Comparison of ENCODE assay signal across 23 cellular contexts in the genomic region with DNA sequence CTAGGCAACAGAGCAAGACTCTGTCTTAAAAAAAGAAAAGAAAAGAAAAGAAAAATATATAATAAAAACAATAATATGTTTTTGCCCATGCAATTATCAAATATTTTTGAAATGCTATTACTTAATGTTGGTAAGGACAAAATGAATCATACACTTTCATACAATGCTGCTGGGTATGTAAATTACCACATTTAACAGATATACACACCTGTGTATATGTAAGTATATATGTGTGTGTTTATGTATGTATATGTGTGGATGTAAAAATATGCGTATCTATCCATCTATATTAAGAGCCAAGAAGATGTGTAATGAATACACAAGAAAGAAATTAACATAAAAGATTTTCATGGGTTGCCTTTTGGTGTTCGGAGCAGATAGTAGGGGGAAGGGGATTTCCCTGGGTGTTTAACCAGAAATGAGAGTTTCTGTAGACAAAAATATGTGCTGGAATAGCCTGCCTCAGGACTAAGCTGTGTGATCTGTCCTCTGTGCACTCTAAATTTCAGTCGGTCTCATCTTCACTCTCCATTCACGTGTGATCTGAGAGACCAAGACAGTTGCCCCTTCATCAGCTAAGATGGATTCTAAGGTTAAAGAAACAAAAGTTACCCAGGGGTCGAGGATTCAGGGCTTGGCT.
DNase-seq lines count a peak whose midpoint lies in the region; ATAC-seq and TF ChIP-seq lines count a peak whose summit lies in the region.
"Had no signal": no experiment of that assay in that cellular context is flagged by ENCODE, and none has a peak within 500 bp of the region (broad histone marks: within the 10 kb centered on the region; RNA-seq: fewer than 3 reads in every experiment).

No MANE protein-coding gene starts in this region.

- peaks cover 45% of the 10 kb centered on the region for H3K36me3 Mint-ChIP-seq in activated T-cell treated with anti-CD3 and anti-CD28 coated beads, Interleukin-2, amount 50 U/mL, for 24 hours (ENCODE audit: low read depth)
- H3K36me3 Mint-ChIP-seq in activated naive CD4-positive, alpha-beta T cell treated with anti-CD3 and anti-CD28 coated beads, Interleukin-2, amount 50 U/mL, for 72 hours = peaks cover 7 to 40% of the 10 kb centered on the region in 2 donors
- H3K36me3 Mint-ChIP-seq in stimulated activated memory B cell treated with anti-CD40 and anti-IgM and Interleukin-4, amounts not matched to agents 10 μg/mL and 1 μg/mL and 100 μg/mL, for 72 hours = no peaks in the 10 kb centered on the region
- H3K36me3 Mint-ChIP-seq: brain had no signal

- peak overlapping the region; percentile 66 for H3K4me3 Mint-ChIP-seq in activated T-cell treated with anti-CD3 and anti-CD28 coated beads, Interleukin-2, amount 50 U/mL, for 24 hours
- H3K4me3 Mint-ChIP-seq in stimulated activated memory B cell treated with anti-CD40 and anti-IgM and Interleukin-4, amounts not matched to agents 10 μg/mL and 1 μg/mL and 100 μg/mL, for 72 hours = no peak overlapping the region
- H3K4me3 Mint-ChIP-seq: B cell, brain, neural crest cell had no signal

- TF ChIP-seq CTCF in GM13977 (IDR thresholded peaks at IDR 0.05; ENCODE audit: extremely low read depth, insufficient read depth, missing control alignments) = no peak

- ATAC-seq in activated naive CD4-positive, alpha-beta T cell treated with anti-CD3 and anti-CD28 coated beads, Interleukin-2, amount 50 U/mL, for 72 hours = peak; percentile 86 to 94
- peak; percentile 68 for ATAC-seq in stimulated activated memory B cell treated with anti-CD40 and anti-IgM and Interleukin-4, amounts not matched to agents 10 μg/mL and 1 μg/mL and 100 μg/mL, for 72 hours
- ATAC-seq in HG03571 (IDR thresholded peaks at IDR 0.05; ENCODE audit: unreplicated experiment) = no peak
- ATAC-seq: lower lobe of right lung, sciatic nerve had no signal

- no peaks in the 10 kb centered on the region for H3K27me3 Mint-ChIP-seq in activated T-cell treated with anti-CD3 and anti-CD28 coated beads, Interleukin-2, amount 50 U/mL, for 24 hours
- peaks cover 50% of the 10 kb centered on the region for H3K27me3 Mint-ChIP-seq in stimulated activated memory B cell treated with anti-CD40 and anti-IgM and Interleukin-4, amounts not matched to agents 10 μg/mL and 1 μg/mL and 100 μg/mL, for 72 hours

- DNase-seq in activated T-cell treated with anti-CD3 and anti-CD28 coated beads, Interleukin-2, amount 50 U/mL, for 24 hours = no peak
- no peak for DNase-seq in activated T-cell treated with anti-CD3 and anti-CD28 coated beads, Interleukin-2, amount 50 U/mL, for 48 hours
- DNase-seq in GM13977 (ENCODE audit: low spot score) = peak; percentile 33
- no peak for DNase-seq in activated naive CD4-positive, alpha-beta T cell treated with anti-CD3 and anti-CD28 coated beads, Interleukin-2, amount 50 U/mL, for 72 hours (ENCODE audit: low spot score in 2 of 2)
- no peak for DNase-seq in NCI-H2227 (lab: John Stamatoyannopoulos, UW; ENCODE audit: unreplicated experiment)
- DNase-seq in nucleus accumbens (lab: John Stamatoyannopoulos, UW) = no peak
- DNase-seq: activated CD4-positive, alpha-beta T cell treated with anti-CD3 and anti-CD28 coated beads for 1 hour; activated CD8-positive, alpha-beta memory T cell treated with anti-CD3 and anti-CD28 coated beads, Interleukin-2, amount 50 U/mL, for 4 hours; Caco-2; DMS79 treated with DMSO at 0.1 percent for 48 hours; Karpas-422; lower lobe of right lung; NCI-H146; NCI-H524; NK-92 treated with Interleukin-12 subunit alpha and Interleukin-12 subunit beta, amount 100 ng/mL, for 24 hours; SHP77 treated with DMSO at 0.1 percent for 48 hours; upper lobe of left lung had no signal

- in situ Hi-C loops in GM13977 (cut with MboI; ENCODE audit: low pct_unique_long_range_greater_than_20kb, low sequenced_read_pairs, unreplicated experiment) = no loop called here

- no peaks in the 10 kb centered on the region for H3K9me3 Mint-ChIP-seq in activated T-cell treated with anti-CD3 and anti-CD28 coated beads, Interleukin-2, amount 50 U/mL, for 24 hours
- H3K9me3 Mint-ChIP-seq in activated naive CD4-positive, alpha-beta T cell treated with anti-CD3 and anti-CD28 coated beads, Interleukin-2, amount 50 U/mL, for 72 hours = no peaks in the 10 kb centered on the region
- no peaks in the 10 kb centered on the region for H3K9me3 Mint-ChIP-seq in stimulated activated memory B cell treated with anti-CD40 and anti-IgM and Interleukin-4, amounts not matched to agents 10 μg/mL and 1 μg/mL and 100 μg/mL, for 72 hours
- H3K9me3 Mint-ChIP-seq: brain, neural crest cell had no signal

- peak overlapping the region; percentile 91 for H3K27ac Mint-ChIP-seq in activated T-cell treated with anti-CD3 and anti-CD28 coated beads, Interleukin-2, amount 50 U/mL, for 24 hours
- H3K27ac Mint-ChIP-seq in activated naive CD4-positive, alpha-beta T cell treated with anti-CD3 and anti-CD28 coated beads, Interleukin-2, amount 50 U/mL, for 72 hours = peak overlapping the region; percentile 4 to 58
- no peak overlapping the region for H3K27ac Mint-ChIP-seq in stimulated activated memory B cell treated with anti-CD40 and anti-IgM and Interleukin-4, amounts not matched to agents 10 μg/mL and 1 μg/mL and 100 μg/mL, for 72 hours
- H3K27ac Mint-ChIP-seq: B cell, brain had no signal

- H3K4me1 Mint-ChIP-seq in activated T-cell treated with anti-CD3 and anti-CD28 coated beads, Interleukin-2, amount 50 U/mL, for 24 hours (ENCODE audit: low read depth) = peaks cover 86% of the 10 kb centered on the region
- H3K4me1 Mint-ChIP-seq in stimulated activated memory B cell treated with anti-CD40 and anti-IgM and Interleukin-4, amounts not matched to agents 10 μg/mL and 1 μg/mL and 100 μg/mL, for 72 hours = no peaks in the 10 kb centered on the region
- H3K4me1 Mint-ChIP-seq: B cell, neural crest cell had no signal
